Comparison of ENCODE assay signal across 18 cellular contexts in genomic region chr10:22609719-22610118, GRCh38.
A peak's percentile ranks its signal among the peaks of the same experiment; 100 is the strongest.
DNase-seq lines count a peak whose midpoint lies in the region; TF ChIP-seq lines count a peak whose summit lies in the region.
"Had no signal": no experiment of that assay in that cellular context is flagged by ENCODE, and none has a peak within 500 bp of the region (broad histone marks: within the 10 kb centered on the region; RNA-seq: fewer than 3 reads in every experiment).

No MANE protein-coding gene starts in this region.

- DNase-seq in BE2C (no peak), CD14-positive monocyte (ENCODE audit: low spot score) (no peak), endothelial cell (ENCODE audit: low spot score) (no peak), GM19240 (ENCODE audit: insufficient read length, low spot score) (no peak), foreskin melanocyte (no peak), GM03348 (ENCODE audit: low spot score) (no peak), posterior vena cava (ENCODE audit: low spot score) (no peak)
- DNase-seq: activated CD4-positive, alpha-beta T cell treated with anti-CD3 and anti-CD28 coated beads, Interleukin-2, amount 50 U/mL, for 4 hours; GM23248; hypothalamus; KG1; left ventricle myocardium inferior; NCI-H1436 treated with DMSO at 0.1 percent for 48 hours; Peyer's patch; SW 1271 had no signal

- peaks cover 80% of the 10 kb centered on the region for H3K4me1 Mint-ChIP-seq in CD14-positive monocyte
- H3K4me1 Mint-ChIP-seq in endothelial cell (ENCODE audit: unreplicated experiment): peaks cover 62% of the 10 kb centered on the region

- H3K27ac ChIP-seq in VCaP: no peak overlapping the region
- H3K27ac ChIP-seq: GM23248, left ventricle myocardium inferior, right atrium auricular region had no signal

- H3K27me3 Mint-ChIP-seq in CD14-positive monocyte (ENCODE audit: low read depth in 3 of 3): no peaks in the 10 kb centered on the region
- peaks cover 8% of the 10 kb centered on the region for H3K27me3 Mint-ChIP-seq in endothelial cell (ENCODE audit: unreplicated experiment)

- H3K27ac Mint-ChIP-seq in CD14-positive monocyte (peak overlapping the region; percentile 73 to 94 (median 86)), endothelial cell (ENCODE audit: unreplicated experiment) (peak overlapping the region; percentile 13)
- H3K27ac Mint-ChIP-seq: nephron had no signal

- intact Hi-C loops in CD14-positive monocyte (cut with micrococcal nuclease): loop anchor here (5.0 to 10.0 kb wide), 3 partner anchors 103 to 175 kb away; partner anchors contain the start of gene PIP4K2A (in 2 of the 2)
- intact Hi-C loops in posterior vena cava (cut with DNase I): no loop called here

- peak overlapping the region in 1 of 2 donors; percentile 43 for H3K4me3 Mint-ChIP-seq in CD14-positive monocyte
- no peak overlapping the region for H3K4me3 Mint-ChIP-seq in endothelial cell (ENCODE audit: unreplicated experiment)
- H3K4me3 Mint-ChIP-seq: nephron had no signal

- H3K36me3 ChIP-seq in BE2C: peaks cover 5% of the 10 kb centered on the region; the same call in 1 of the 2 replicates
- H3K36me3 ChIP-seq: Peyer's patch, right atrium auricular region had no signal

- H3K9me3 ChIP-seq in BE2C: no peaks in the 10 kb centered on the region
- H3K9me3 ChIP-seq: left ventricle myocardium inferior, Peyer's patch, right atrium auricular region had no signal

- H3K36me3 Mint-ChIP-seq in CD14-positive monocyte: peaks cover 45 to 46% of the 10 kb centered on the region in 2 donors
- H3K36me3 Mint-ChIP-seq in endothelial cell (ENCODE audit: low read depth, unreplicated experiment): peaks cover 65% of the 10 kb centered on the region

- H3K4me3 ChIP-seq in BE2C (ENCODE audit: low read depth, low read length): no peak overlapping the region
- H3K4me3 ChIP-seq: GM23248, left ventricle myocardium inferior, Peyer's patch, right atrium auricular region had no signal

- H3K27me3 ChIP-seq in BE2C: no peaks in the 10 kb centered on the region
- H3K27me3 ChIP-seq: Peyer's patch, right atrium auricular region had no signal

- peaks cover 0 to 3% (median 0%) of the 10 kb centered on the region in 7 donors for H3K9me3 Mint-ChIP-seq in CD14-positive monocyte
- H3K9me3 Mint-ChIP-seq in endothelial cell (ENCODE audit: unreplicated experiment): no peaks in the 10 kb centered on the region
- H3K9me3 Mint-ChIP-seq: nephron had no signal

- TF ChIP-seq CTCF in BE2C (IDR thresholded peaks at IDR 0.05; ENCODE audit: low read depth, low read length) (0 out of 2 replicates have a peak, but pooled peaks have one; percentile 7), CD14-positive monocyte (IDR thresholded peaks at IDR 0.05) (no peak), VCaP (conservative IDR thresholded peaks at IDR 0.05) (peak; percentile 30; the same call in 1 of the 2 replicates), endothelial cell (IDR thresholded peaks at IDR 0.05; ENCODE audit: unreplicated experiment) (no peak)

- peaks cover 3% of the 10 kb centered on the region; the same call in 1 of the 2 replicates for H3K4me1 ChIP-seq in BE2C

Comparison
In these comparisons a context has a peak if more than half of its experiments do, and no peak if none do; other contexts are left out.
1. CTCF ChIP-seq: peak in BE2C (single experiment) and VCaP (single experiment); none in CD14-positive monocyte (single experiment) and endothelial cell (single experiment).
2. intact Hi-C loops: an anchor here in CD14-positive monocyte (5.0 to 10.0 kb wide); none called in posterior vena cava.